ENCODE assay signal across 12 cellular contexts in the genomic region with DNA sequence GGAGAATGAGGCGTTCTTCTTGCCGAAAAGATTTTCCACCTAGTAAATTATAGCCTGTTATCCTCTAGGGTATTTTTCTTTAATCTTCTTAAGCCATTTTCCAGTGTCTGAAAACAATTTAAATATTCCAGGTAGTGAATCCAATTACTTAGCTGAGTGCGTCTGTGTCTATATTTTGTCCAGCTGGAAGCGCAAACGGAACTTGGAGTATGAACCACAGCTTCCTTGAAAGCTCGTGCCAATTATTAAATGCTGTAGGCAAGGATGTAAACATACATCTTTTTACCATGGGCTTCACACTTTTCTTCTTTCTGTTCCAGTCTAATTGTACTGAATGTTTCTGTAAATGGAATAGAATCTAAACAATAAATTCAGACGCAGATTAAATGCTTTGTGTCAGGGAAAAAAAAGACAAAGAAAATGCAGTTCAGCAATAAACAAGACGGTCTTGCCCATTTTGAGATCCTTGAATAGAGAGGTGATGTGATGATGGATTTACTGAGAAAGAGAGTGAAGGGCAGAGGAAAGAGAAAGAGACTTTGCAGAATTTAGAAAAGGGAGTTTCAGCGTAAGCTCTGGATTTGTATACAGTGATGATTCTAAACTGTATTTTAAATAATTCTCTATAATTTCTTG. TPM values are rescaled to one million over a fixed set of nuclear protein-coding genes. Genes with fewer than 3 reads are reported as not detected.
DNase-seq lines count a peak whose midpoint lies in the region; ATAC-seq and TF ChIP-seq lines count a peak whose summit lies in the region.
"Had no signal": no experiment of that assay in that cellular context is flagged by ENCODE, and none has a peak within 500 bp of the region (broad histone marks: within the 10 kb centered on the region; RNA-seq: fewer than 3 reads in every experiment).

No MANE protein-coding gene starts in this region.

- peak overlapping the region; percentile 95 for H3K4me3 ChIP-seq in hepatocyte
- peak overlapping the region; percentile 66 to 86 (median 72) for H3K4me3 ChIP-seq in gastrocnemius medialis

- H3K36me3 ChIP-seq in hepatocyte (replicated peaks; ENCODE audit: insufficient read depth, low read depth): no peaks in the 10 kb centered on the region
- H3K36me3 ChIP-seq in gastrocnemius medialis: no peaks in the 10 kb centered on the region

- in situ Hi-C loops in gastrocnemius medialis (cut with MboI; ENCODE audit: low sequenced_read_pairs in 4 of 4): loop anchor here in 3 of 4 donors (5.0 to 10.0 kb wide), 3 partner anchors 251 to 588 kb away; no protein-coding TSS in a partner anchor

- peak overlapping the region; percentile 89 for H3K4me2 ChIP-seq in hepatocyte

- H3K27ac ChIP-seq in hepatocyte: no peak overlapping the region
- peak overlapping the region in 3 of 4 donors; percentile 68 to 85 (median 69) for H3K27ac ChIP-seq in gastrocnemius medialis
- H3K27ac ChIP-seq: 22Rv1 had no signal

- 65% methylated on average over 9 of the region's 9 CpGs for WGBS in hepatocyte (ENCODE audit: low lambda C conversion rate, missing lambda C conversion rate)

- TF ChIP-seq CTCF in hepatocyte (IDR thresholded peaks at IDR 0.05; ENCODE audit: poor library complexity) (no peak), gastrocnemius medialis (IDR thresholded peaks at IDR 0.05 in 4 of 5, conservative IDR thresholded peaks at IDR 0.05 in 1 of 5) (no peak)

- intact Hi-C loops in gastrocnemius medialis (cut with DNase I; ENCODE audit: low total_unique reads): loop anchor here (2.0 to 10.0 kb wide), 2 partner anchors 111 to 171 kb away; no protein-coding TSS in a partner anchor

- no peak overlapping the region for H2AFZ ChIP-seq in hepatocyte

- H3K9me2 ChIP-seq in hepatocyte (replicated peaks; ENCODE audit: insufficient read depth): no peaks in the 10 kb centered on the region

- no peaks in the 10 kb centered on the region for H3K4me1 ChIP-seq in hepatocyte (ENCODE audit: insufficient read depth)
- peaks cover 18% of the 10 kb centered on the region in 2 donors for H3K4me1 ChIP-seq in gastrocnemius medialis

- DNase-seq in DMS 273 (lab: John Stamatoyannopoulos, UW; ENCODE audit: unreplicated experiment) (peak; percentile 27), DMS 273 treated with DMSO at 0.1 percent for 48 hours (lab: John Stamatoyannopoulos, UW) (no peak), NCI-H82 (lab: John Stamatoyannopoulos, UW) (peak; percentile 84), hepatocyte (ENCODE audit: low spot score) (no peak), gastrocnemius medialis (no peak), AG08395 (ENCODE audit: low spot score) (no peak), NCI-H2029 treated with DMSO at 0.1 percent for 48 hours (lab: John Stamatoyannopoulos, UW) (no peak)
- DNase-seq: cortex of kidney, MM.1S, T1000 had no signal

- H3K9me3 ChIP-seq in hepatocyte (ENCODE audit: low read depth) (no peaks in the 10 kb centered on the region), gastrocnemius medialis (no peaks in the 10 kb centered on the region)

- H3K79me2 ChIP-seq in hepatocyte: no peaks in the 10 kb centered on the region

- ATAC-seq in gastrocnemius medialis (no peak), GM19452 (IDR thresholded peaks at IDR 0.05; ENCODE audit: unreplicated experiment) (no peak)

- H4K20me1 ChIP-seq in hepatocyte (ENCODE audit: insufficient read depth, poor library complexity, severe bottlenecking): no peaks in the 10 kb centered on the region

- H3K27me3 ChIP-seq in hepatocyte: peaks cover 14% of the 10 kb centered on the region
- no peaks in the 10 kb centered on the region for H3K27me3 ChIP-seq in gastrocnemius medialis

- no peak for TF ChIP-seq POLR2A in gastrocnemius medialis (IDR thresholded peaks at IDR 0.05)

RNA-seq across cellular contexts. Expression of gene PLCB1, which starts 1.9 kb away (rescaled TPM):
- total RNA-seq in hepatocyte (12.4 and 20.5 TPM in 2 replicates), gastrocnemius medialis (10 to 100 TPM in 1 of 4 donors, 1 to 10 TPM in 3; 4.1 to 10.0 (median 7.6) TPM)
- 6.7 and 7.2 TPM in 2 replicates for polyA plus RNA-seq in hepatocyte

Comparison
In these comparisons a context has a peak if more than half of its experiments do, and no peak if none do; other contexts are left out.
1. DNase-seq: peak in DMS 273 (single experiment) and NCI-H82 (single experiment); none in DMS 273 treated with DMSO at 0.1 percent for 48 hours (single experiment), hepatocyte (single experiment), gastrocnemius medialis (0 of 2), AG08395 (single experiment) and NCI-H2029 treated with DMSO at 0.1 percent for 48 hours (single experiment).